Comparison of ENCODE assay signal across 33 cellular contexts in the genomic region with DNA sequence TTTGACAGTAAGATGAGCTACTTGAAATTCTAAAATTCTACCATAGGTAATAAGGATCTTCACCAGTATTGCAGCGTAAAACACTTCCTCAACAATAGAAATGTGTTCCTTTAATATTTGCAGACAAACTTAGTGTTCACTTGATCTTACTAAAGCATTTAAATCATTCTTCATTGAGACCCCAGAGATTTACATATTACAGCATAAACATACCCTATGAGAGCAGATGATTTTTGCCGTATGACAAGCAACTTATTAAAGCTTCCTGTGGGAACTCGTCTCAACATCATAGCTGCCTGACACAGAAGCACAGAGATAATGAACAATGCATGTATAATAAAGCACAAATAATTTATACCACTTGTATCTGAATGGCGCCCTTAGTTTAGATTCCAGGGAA. TPM values are rescaled to one million over a fixed set of nuclear protein-coding genes. Genes with fewer than 3 reads are reported as not detected.
"Had no signal": no experiment of that assay in that cellular context is flagged by ENCODE, and none has a peak within 500 bp of the region (broad histone marks: within the 10 kb centered on the region; RNA-seq: fewer than 3 reads in every experiment).

No MANE protein-coding gene starts in this region.

- H3K27ac ChIP-seq: ascending aorta, cardiac muscle cell, VCaP had no signal

- FAIRE-seq: bronchial epithelial cell, TTC549 had no signal

- H3K9me3 ChIP-seq: ascending aorta had no signal

- DNase-seq: activated B cell treated with CpG ODN at 0.5 μM for 24 hours; activated CD4-positive, alpha-beta memory T cell treated with anti-CD3 and anti-CD28 coated beads for 36 hours; activated CD4-positive, alpha-beta T cell treated with anti-CD3 and anti-CD28 coated beads for 4 hours; activated CD4-positive, alpha-beta T cell treated with anti-CD3 and anti-CD28 coated beads, Interleukin-2, amount 10 ng/mL, durations not matched to agents 24 days and 14 days; activated CD4-positive, alpha-beta T cell treated with anti-CD3 and anti-CD28 coated beads, Interleukin-2, amount 50 U/mL, for 1 hour; activated CD4-positive, alpha-beta T cell treated with anti-CD3 and anti-CD28 coated beads, Interleukin-2, amount 50 U/mL, for 4 hours; activated CD4-positive, CD25-positive, alpha-beta regulatory T cell treated with anti-CD3 and anti-CD28 coated beads, Interleukin-2, amount 50 U/mL, for 72 hours; activated CD8-positive, alpha-beta memory T cell treated with anti-CD3 and anti-CD28 coated beads, Interleukin-2, amount 50 U/mL, for 4 hours; activated CD8-positive, alpha-beta T cell treated with anti-CD3 and anti-CD28 coated beads for 36 hours; activated effector memory CD4-positive, alpha-beta T cell treated with anti-CD3 and anti-CD28 coated beads, Interleukin-2, amount 50 U/mL, for 16 hours; activated gamma-delta T cell treated with Interleukin-2 at 50 U/mL for 16 hours; activated naive CD4-positive, alpha-beta T cell; activated naive CD4-positive, alpha-beta T cell treated with anti-CD3 and anti-CD28 coated beads, Interleukin-2, amount 10 ng/mL, durations not matched to agents 7 days and 5 days; activated naive CD8-positive, alpha-beta T cell treated with anti-CD3 and anti-CD28 coated beads, Interleukin-2, amount 10 ng/mL, durations not matched to agents 7 days and 5 days; activated naive CD8-positive, alpha-beta T cell treated with anti-CD3 and anti-CD28 coated beads, Interleukin-2, amount 50 U/mL, for 24 hours; activated T-cell treated with anti-CD3 and anti-CD28 coated beads for 4 hours; activated T-cell treated with anti-CD3 and anti-CD28 coated beads, Interleukin-2, amount 50 U/mL, for 1 hour; activated T-cell treated with anti-CD3 and anti-CD28 coated beads, Interleukin-2, amount 50 U/mL, for 4 hours; activated T-cell treated with anti-CD3 and anti-CD28 coated beads, Interleukin-2, amount 50 U/mL, for 72 hours; amygdala; anterior cingulate cortex; cerebellar nuclear complex; T-helper 1 cell; T-helper 2 cell; T-helper 9 cell had no signal

- H3K27me3 ChIP-seq: ascending aorta, cardiac muscle cell had no signal

- H3K4me3 ChIP-seq: ascending aorta, cardiac muscle cell had no signal

- H3K4me1 ChIP-seq: ascending aorta had no signal

- H3K36me3 ChIP-seq: ascending aorta, cardiac muscle cell had no signal

RNA-seq across cellular contexts. Expression of a gene that starts 3.6 kb away (rescaled TPM):
- total RNA-seq: activated B cell treated with CpG ODN at 0.5 μM for 24 hours; activated CD4-positive, alpha-beta memory T cell treated with anti-CD3 and anti-CD28 coated beads for 36 hours; activated CD4-positive, alpha-beta T cell treated with anti-CD3 and anti-CD28 coated beads, Interleukin-2, amount 10 ng/mL, durations not matched to agents 24 days and 14 days; activated CD8-positive, alpha-beta memory T cell treated with anti-CD3 and anti-CD28 coated beads for 36 hours; activated CD8-positive, alpha-beta T cell treated with anti-CD3 and anti-CD28 coated beads for 36 hours; activated naive CD8-positive, alpha-beta T cell treated with anti-CD3 and anti-CD28 coated beads, Interleukin-2, amount 10 ng/mL, durations not matched to agents 7 days and 5 days; activated T-cell treated with anti-CD3 and anti-CD28 coated beads, Interleukin-2, amount 50 U/mL, for 72 hours; activated T-helper 1 cell treated with anti-CD3 and anti-CD28 coated beads, Interleukin-12 subunit alpha, Interleukin-12 subunit beta, Interleukin-2, Interleukin-4 antibody, amounts not matched to agents 30 ng/mL and 10 ng/mL and 1 ng/mL, durations not matched to agents 14 hours and 24 hours and 36 hours; activated T-helper 17 cell treated with anti-CD3 and anti-CD28 coated beads, Interleukin-2, amount 50 U/mL, for 72 hours; ascending aorta; cardiac muscle cell had no signal
- polyA plus RNA-seq: cardiac muscle cell had no signal
